ENCODE assay signal across 28 cellular contexts in genomic region chr1:9167638-9168037, GRCh38. TPM values are rescaled to one million over a fixed set of nuclear protein-coding genes. Genes with fewer than 3 reads are reported as not detected.
DNase-seq lines count a peak whose midpoint lies in the region; ATAC-seq and TF ChIP-seq lines count a peak whose summit lies in the region.
"Had no signal": no experiment of that assay in that cellular context is flagged by ENCODE, and none has a peak within 500 bp of the region (broad histone marks: within the 10 kb centered on the region; RNA-seq: fewer than 3 reads in every experiment).

No MANE protein-coding gene starts in this region.

- WGBS in psoas muscle, 3 donors, result 93 to 97% (median 95%) methylated on average over 2 of the region's 2 CpGs

- peaks cover 11% of the 10 kb centered on the region for H3K4me1 ChIP-seq in psoas muscle

- no peaks in the 10 kb centered on the region for H3K9me3 ChIP-seq in psoas muscle
- H3K9me3 ChIP-seq: A549, gastrocnemius medialis, HAP-1, lower lobe of right lung, suprapubic skin had no signal

- intact Hi-C loops in Right ventricle myocardium inferior (cut with DNase I), result loop anchor here (2.0 kb wide), 1 partner anchor 23 kb away; no protein-coding TSS in a partner anchor
- intact Hi-C loops in Right ventricle myocardium superior (cut with DNase I), result no loop called here
- intact Hi-C loops in psoas muscle (cut with DNase I), result no loop called here

- peak overlapping the region; percentile 21 for H3K4me3 Mint-ChIP-seq in nephron progenitor cell
- no peak overlapping the region for H3K4me3 Mint-ChIP-seq in activated naive CD8-positive, alpha-beta T cell treated with anti-CD3 and anti-CD28 coated beads for 36 hours
- H3K4me3 Mint-ChIP-seq: CD4-positive, alpha-beta memory T cell; T-helper 1 cell treated with Interleukin-12 subunit alpha and Interleukin-12 subunit beta and Interleukin-4 antibody, amounts not matched to agents 30 μg/mL and 1 μg/mL, for 36 hours had no signal

- H3K9me3 Mint-ChIP-seq in nephron progenitor cell, result no peaks in the 10 kb centered on the region
- no peaks in the 10 kb centered on the region for H3K9me3 Mint-ChIP-seq in activated naive CD8-positive, alpha-beta T cell treated with anti-CD3 and anti-CD28 coated beads for 36 hours
- H3K9me3 Mint-ChIP-seq: CD4-positive, alpha-beta memory T cell; naive B cell; T-helper 1 cell treated with Interleukin-12 subunit alpha and Interleukin-12 subunit beta and Interleukin-4 antibody, amounts not matched to agents 30 μg/mL and 1 μg/mL, for 36 hours had no signal

- H3K27me3 ChIP-seq in psoas muscle (ENCODE audit: insufficient read depth in 3 of 3, low read length in 2 of 3), result no peaks in the 10 kb centered on the region
- H3K27me3 ChIP-seq: dorsolateral prefrontal cortex, gastrocnemius medialis, suprapubic skin had no signal

- peaks cover 50% of the 10 kb centered on the region for H3K4me1 Mint-ChIP-seq in nephron progenitor cell
- H3K4me1 Mint-ChIP-seq in activated naive CD8-positive, alpha-beta T cell treated with anti-CD3 and anti-CD28 coated beads for 36 hours, result peaks cover 9% of the 10 kb centered on the region
- H3K4me1 Mint-ChIP-seq: CD4-positive, alpha-beta memory T cell had no signal

- peaks cover 10% of the 10 kb centered on the region for H3K36me3 Mint-ChIP-seq in nephron progenitor cell (ENCODE audit: low read depth)
- no peaks in the 10 kb centered on the region for H3K36me3 Mint-ChIP-seq in activated naive CD8-positive, alpha-beta T cell treated with anti-CD3 and anti-CD28 coated beads for 36 hours
- H3K36me3 Mint-ChIP-seq: CD4-positive, alpha-beta memory T cell; naive B cell had no signal

- H3K4me3 ChIP-seq in psoas muscle, result no peak overlapping the region
- H3K4me3 ChIP-seq: A549, dorsolateral prefrontal cortex, gastrocnemius medialis, HAP-1, lower lobe of right lung, suprapubic skin had no signal

- TF ChIP-seq CTCF in nephron progenitor cell (IDR thresholded peaks at IDR 0.05) (no peak), psoas muscle (IDR thresholded peaks at IDR 0.05) (no peak)

- DNase-seq in Right ventricle myocardium inferior (ENCODE audit: missing footprints) (peak; percentile 33), Right ventricle myocardium superior (no peak), NCI-H2171 (lab: John Stamatoyannopoulos, UW) (peak; percentile 58), nephron progenitor cell (no peak), psoas muscle (no peak), T-helper 9 cell (no peak)
- DNase-seq in activated naive CD8-positive, alpha-beta T cell treated with anti-CD3 and anti-CD28 coated beads for 36 hours, result no peak
- DNase-seq: activated T-cell treated with anti-CD3 and anti-CD28 coated beads, Interleukin-2, amount 50 U/mL, for 48 hours; AML-193; CD4-positive, alpha-beta memory T cell; cerebellar nuclear complex; DMS 273 treated with DMSO at 0.1 percent for 48 hours; dorsolateral prefrontal cortex; gastrocnemius medialis; lower lobe of right lung; midbrain; naive B cell; NCI-H187; NCI-H524 treated with DMSO at 0.1 percent for 48 hours; PC-3; stimulated activated naive CD4-positive, alpha-beta T cell had no signal

- peaks cover 7% of the 10 kb centered on the region for H3K27me3 Mint-ChIP-seq in nephron progenitor cell (ENCODE audit: low read depth, poor library complexity)
- no peaks in the 10 kb centered on the region for H3K27me3 Mint-ChIP-seq in activated naive CD8-positive, alpha-beta T cell treated with anti-CD3 and anti-CD28 coated beads for 36 hours

- H3K27ac Mint-ChIP-seq in nephron progenitor cell, result peak overlapping the region; percentile 1
- H3K27ac Mint-ChIP-seq in activated naive CD8-positive, alpha-beta T cell treated with anti-CD3 and anti-CD28 coated beads for 36 hours, result no peak overlapping the region
- H3K27ac Mint-ChIP-seq: naive B cell; T-helper 1 cell treated with Interleukin-12 subunit alpha and Interleukin-12 subunit beta and Interleukin-4 antibody, amounts not matched to agents 30 μg/mL and 1 μg/mL, for 36 hours had no signal

- no peaks in the 10 kb centered on the region for H3K36me3 ChIP-seq in psoas muscle (ENCODE audit: insufficient read depth in 1 of 2, low read depth in 1 of 2)
- H3K36me3 ChIP-seq: gastrocnemius medialis, HAP-1, lower lobe of right lung, suprapubic skin had no signal

- no peak for ATAC-seq in Right ventricle myocardium inferior
- ATAC-seq in Right ventricle myocardium superior (ENCODE audit: poor library complexity), result no peak
- no peak for ATAC-seq in psoas muscle
- no peak for ATAC-seq in GM18907 (IDR thresholded peaks at IDR 0.05; ENCODE audit: unreplicated experiment)
- ATAC-seq: A549, gastrocnemius medialis, HepG2, lower lobe of right lung, PC-3, SK-N-SH treated with all-trans-retinoic acid at 6 μM for 48 hours had no signal

- H3K27ac ChIP-seq in psoas muscle, result no peak overlapping the region
- H3K27ac ChIP-seq: gastrocnemius medialis, lower lobe of right lung, suprapubic skin had no signal

RNA-seq across cellular contexts. Expression of gene GPR157, which starts 38.7 kb away (rescaled TPM):
- total RNA-seq in Right ventricle myocardium inferior (49.0 TPM), Right ventricle myocardium superior (49.4 TPM), psoas muscle (10 to 100 TPM; 13.1 to 49.5 (median 33.4) TPM)
- 10 to 100 TPM; 11.6 to 21.6 (median 15.7) TPM for polyA plus RNA-seq in psoas muscle
- 1 to 10 TPM; 2.1 to 2.3 TPM for total RNA-seq in activated naive CD8-positive, alpha-beta T cell treated with anti-CD3 and anti-CD28 coated beads for 36 hours

Comparison
In these comparisons a context has a peak if more than half of its experiments do, and no peak if none do; other contexts are left out.
1. DNase-seq: peak in Right ventricle myocardium inferior (single experiment) and NCI-H2171 (single experiment); none in Right ventricle myocardium superior (single experiment), nephron progenitor cell (single experiment), psoas muscle (0 of 2), T-helper 9 cell (single experiment) and activated naive CD8-positive, alpha-beta T cell treated with anti-CD3 and anti-CD28 coated beads for 36 hours (single experiment).
2. RNA of gene GPR157, which starts 38.7 kb away (total RNA-seq): 49.4 TPM in Right ventricle myocardium superior (single experiment), 49.0 TPM in Right ventricle myocardium inferior (single experiment) and 13.1 to 49.5 TPM in psoas muscle; 2.1 to 2.3 TPM in activated naive CD8-positive, alpha-beta T cell treated with anti-CD3 and anti-CD28 coated beads for 36 hours; every median in the first group is over 4 times any median in the second.